In genomic region chr5:144484124-144484897, GRCh38 we compare ENCODE assay signal across 13 cellular contexts.
A peak's percentile ranks its signal among the peaks of the same experiment; 100 is the strongest.
DNase-seq lines count a peak whose midpoint lies in the region; FAIRE-seq lines count a peak whose summit lies in the region.
"Had no signal": no experiment of that assay in that cellular context is flagged by ENCODE, and none has a peak within 500 bp of the region (broad histone marks: within the 10 kb centered on the region; RNA-seq: fewer than 3 reads in every experiment).

No MANE protein-coding gene starts in this region.

- H3K9ac ChIP-seq in trophoblast cell (ENCODE audit: low read length): no peak overlapping the region

- H3K4me3 ChIP-seq in trophoblast cell (ENCODE audit: low read depth, low read length): no peak overlapping the region

- no peak overlapping the region for H3K27ac ChIP-seq in epithelial cell of prostate
- H3K27ac ChIP-seq in trophoblast cell (ENCODE audit: low read depth, low read length): no peak overlapping the region
- H3K27ac ChIP-seq: RWPE1 had no signal

- no peak overlapping the region for H3K4ac ChIP-seq in trophoblast cell (ENCODE audit: low read depth, low read length)

- H3K4me1 ChIP-seq in trophoblast cell (ENCODE audit: control insufficient read depth in 1 of 2, insufficient read depth in 2 of 2, low read length in 2 of 2): no peaks in the 10 kb centered on the region

- H2AK5ac ChIP-seq in trophoblast cell (ENCODE audit: low read length): no peak overlapping the region

- no peak overlapping the region for H3K4me3 Mint-ChIP-seq in activated T-helper 2 cell treated with anti-CD3 and anti-CD28 coated beads, Interferon-gamma antibody, Interleukin-2, Interleukin-4, amounts not matched to agents 10 μg/mL and 5 μg/mL and 100 μg/mL, durations not matched to agents 14 hours and 24 hours and 36 hours (ENCODE audit: low read depth)

- peak; percentile 93 for FAIRE-seq in RCC 7860 (lab: Jason Lieb, UNC)
- FAIRE-seq: TTC549 had no signal

- H2BK12ac ChIP-seq in trophoblast cell (ENCODE audit: low read length): no peak overlapping the region

- H4K91ac ChIP-seq in trophoblast cell (ENCODE audit: low read depth, low read length): no peak overlapping the region

- no peaks in the 10 kb centered on the region for H3K4me1 Mint-ChIP-seq in activated T-helper 2 cell treated with anti-CD3 and anti-CD28 coated beads, Interferon-gamma antibody, Interleukin-2, Interleukin-4, amounts not matched to agents 10 μg/mL and 5 μg/mL and 100 μg/mL, durations not matched to agents 14 hours and 24 hours and 36 hours (ENCODE audit: low read depth)

- H3K18ac ChIP-seq in trophoblast cell (ENCODE audit: low read length): no peak overlapping the region

- H4K12ac ChIP-seq in trophoblast cell (ENCODE audit: low read depth, low read length): no peak overlapping the region

- no peak overlapping the region for H3K23ac ChIP-seq in trophoblast cell (ENCODE audit: low read length)

- H3K27me3 Mint-ChIP-seq in activated T-helper 2 cell treated with anti-CD3 and anti-CD28 coated beads, Interferon-gamma antibody, Interleukin-2, Interleukin-4, amounts not matched to agents 10 μg/mL and 5 μg/mL and 100 μg/mL, durations not matched to agents 14 hours and 24 hours and 36 hours (ENCODE audit: low read depth): no peaks in the 10 kb centered on the region

- H4K8ac ChIP-seq in trophoblast cell (ENCODE audit: low read depth, low read length): no peak overlapping the region

- H3K36me3 Mint-ChIP-seq in activated T-helper 2 cell treated with anti-CD3 and anti-CD28 coated beads, Interferon-gamma antibody, Interleukin-2, Interleukin-4, amounts not matched to agents 10 μg/mL and 5 μg/mL and 100 μg/mL, durations not matched to agents 14 hours and 24 hours and 36 hours (ENCODE audit: low read depth): no peaks in the 10 kb centered on the region

- H3K27ac Mint-ChIP-seq in activated T-helper 2 cell treated with anti-CD3 and anti-CD28 coated beads, Interferon-gamma antibody, Interleukin-2, Interleukin-4, amounts not matched to agents 10 μg/mL and 5 μg/mL and 100 μg/mL, durations not matched to agents 14 hours and 24 hours and 36 hours: no peak overlapping the region

- no peak overlapping the region for H2BK5ac ChIP-seq in trophoblast cell (ENCODE audit: low read depth, low read length, poor library complexity)

- H3K4me2 ChIP-seq in trophoblast cell (ENCODE audit: low read length): no peak overlapping the region

- intact Hi-C loops in activated T-helper 2 cell treated with anti-CD3 and anti-CD28 coated beads, Interferon-gamma antibody, Interleukin-2, Interleukin-4, amounts not matched to agents 10 μg/mL and 5 μg/mL and 100 μg/mL, durations not matched to agents 14 hours and 24 hours and 36 hours (cut with micrococcal nuclease): no loop called here

- no peaks in the 10 kb centered on the region for H3K79me1 ChIP-seq in trophoblast cell (ENCODE audit: low read length)

- H3K79me2 ChIP-seq in trophoblast cell (ENCODE audit: control insufficient read depth, insufficient read depth, low read length, poor library complexity): no peaks in the 10 kb centered on the region

- no peaks in the 10 kb centered on the region for H3K9me3 ChIP-seq in trophoblast cell (ENCODE audit: insufficient read depth, low read depth, low read length)

- no peak overlapping the region for H2AFZ ChIP-seq in trophoblast cell (ENCODE audit: insufficient read depth, low read length, poor library complexity)

- peaks cover 3% of the 10 kb centered on the region for H3K9me3 Mint-ChIP-seq in activated T-helper 2 cell treated with anti-CD3 and anti-CD28 coated beads, Interferon-gamma antibody, Interleukin-2, Interleukin-4, amounts not matched to agents 10 μg/mL and 5 μg/mL and 100 μg/mL, durations not matched to agents 14 hours and 24 hours and 36 hours

- no peaks in the 10 kb centered on the region for H3K36me3 ChIP-seq in trophoblast cell (ENCODE audit: control insufficient read depth in 1 of 2, insufficient read depth in 2 of 2, low read length in 2 of 2)

- no peak overlapping the region for H2BK120ac ChIP-seq in trophoblast cell (ENCODE audit: insufficient read depth, low read length, poor library complexity)

- DNase-seq in EL: peak; percentile 90
- peak; percentile 85 for DNase-seq in RCC 7860 (ENCODE audit: low spot score)
- peak; percentile 5 for DNase-seq in epithelial cell of prostate (ENCODE audit: low read depth, low spot score)
- peak; percentile 57 to 64 for DNase-seq in trophoblast cell
- DNase-seq in DMS53 treated with DMSO at 0.1 percent for 48 hours (lab: John Stamatoyannopoulos, UW; ENCODE audit: unreplicated experiment): no peak
- DNase-seq in GOT3 (lab: John Stamatoyannopoulos, UW): no peak
- no peak for DNase-seq in SW 1271 (lab: John Stamatoyannopoulos, UW)
- DNase-seq in activated T-helper 2 cell treated with anti-CD3 and anti-CD28 coated beads, Interferon-gamma antibody, Interleukin-2, Interleukin-4, amounts not matched to agents 10 μg/mL and 5 μg/mL and 100 μg/mL, durations not matched to agents 14 hours and 24 hours and 36 hours (ENCODE audit: low spot score): no peak
- DNase-seq: effector memory CD4-positive, alpha-beta T cell; NCI-H1092; NCI-H446 had no signal

- no peak overlapping the region for H3K14ac ChIP-seq in trophoblast cell (ENCODE audit: low read length)

- 100% methylated on average over 1 of the region's 9 CpGs for WGBS in trophoblast cell (ENCODE audit: extremely low coverage, insufficient coverage, insufficient read length)

- H3K27me3 ChIP-seq in trophoblast cell (ENCODE audit: insufficient read depth, low read length): no peaks in the 10 kb centered on the region

Comparison
In these comparisons a context has a peak if more than half of its experiments do, and no peak if none do; other contexts are left out.
1. DNase-seq: peak in EL (single experiment), RCC 7860 (single experiment), epithelial cell of prostate (single experiment) and trophoblast cell (2 of 2); none in DMS53 treated with DMSO at 0.1 percent for 48 hours (single experiment), GOT3 (single experiment), SW 1271 (0 of 2) and activated T-helper 2 cell treated with anti-CD3 and anti-CD28 coated beads, Interferon-gamma antibody, Interleukin-2, Interleukin-4, amounts not matched to agents 10 μg/mL and 5 μg/mL and 100 μg/mL, durations not matched to agents 14 hours and 24 hours and 36 hours (single experiment).